In the genomic region with DNA sequence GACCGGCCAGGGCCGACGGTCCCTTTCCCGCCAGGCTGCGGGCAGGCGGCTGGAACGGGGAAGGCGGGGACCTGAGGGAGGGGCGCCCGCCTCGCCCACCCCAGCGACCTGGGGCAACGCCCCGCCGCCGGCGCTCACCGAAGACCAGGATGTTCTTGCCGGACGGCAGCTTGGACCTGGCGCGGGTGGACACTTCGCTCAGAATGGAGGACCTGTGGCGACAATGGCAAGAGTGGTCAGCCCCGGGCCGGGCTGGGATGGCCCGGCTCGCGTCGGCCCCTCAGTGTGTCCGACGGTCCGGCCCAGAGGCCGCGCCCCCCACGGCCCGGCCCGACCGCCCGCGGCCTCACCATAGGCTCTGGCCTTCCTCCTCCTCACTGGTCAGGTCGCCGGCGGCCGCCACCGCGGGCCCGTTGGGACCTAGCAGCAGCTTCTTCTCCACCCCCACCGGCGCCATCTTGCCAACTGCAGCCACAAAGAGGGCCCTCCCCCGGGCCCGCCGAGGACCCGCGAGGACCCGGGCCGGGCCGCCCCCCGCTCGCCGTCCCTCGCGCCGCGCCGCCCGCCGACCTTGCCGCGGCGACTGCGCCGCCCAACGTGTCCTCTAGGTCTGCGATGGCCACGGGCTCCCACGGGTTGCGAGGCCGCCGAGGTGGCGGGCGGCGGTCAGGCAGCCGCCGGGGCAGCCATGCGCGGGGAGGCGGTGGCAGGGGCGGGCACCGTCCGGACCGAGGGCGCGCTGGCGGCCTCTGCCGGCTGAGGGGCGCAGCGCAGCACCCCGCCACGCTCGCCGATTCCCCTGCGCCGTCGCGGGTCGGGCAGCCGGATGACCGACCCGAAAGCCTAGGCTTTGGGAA, we compare ENCODE assay signal across 1 cellular context.
TF ChIP-seq lines count a peak whose summit lies in the region.

A gene (minus strand): TSS at position 475 of the 857 bp plus-strand sequence. CDS start 18 bp downstream, at position 457.

TF ChIP-seq in HepG2, 621 proteins besides CTCF, POLR2A, EP300 and RAD21 (continued from another document and continues in another):
- TF ChIP-seq, protein P1, sequence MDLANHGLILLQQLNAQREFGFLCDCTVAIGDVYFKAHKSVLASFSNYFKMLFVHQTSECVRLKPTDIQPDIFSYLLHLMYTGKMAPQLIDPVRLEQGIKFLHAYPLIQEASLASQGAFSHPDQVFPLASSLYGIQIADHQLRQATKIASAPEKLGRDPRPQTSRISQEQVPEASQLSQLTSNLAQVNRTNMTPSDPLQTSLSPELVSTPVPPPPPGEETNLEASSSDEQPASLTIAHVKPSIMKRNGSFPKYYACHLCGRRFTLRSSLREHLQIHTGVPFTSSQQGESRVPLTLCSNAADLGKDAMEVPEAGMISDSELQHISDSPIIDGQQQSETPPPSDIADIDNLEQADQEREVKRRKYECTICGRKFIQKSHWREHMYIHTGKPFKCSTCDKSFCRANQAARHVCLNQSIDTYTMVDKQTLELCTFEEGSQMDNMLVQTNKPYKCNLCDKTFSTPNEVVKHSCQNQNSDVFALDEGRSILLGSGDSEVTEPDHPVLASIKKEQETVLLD (CRISPR knock-in tag; IDR thresholded peaks at IDR 0.05; ENCODE audit: low read depth) = peak; percentile 92
- TF ChIP-seq, protein P2, sequence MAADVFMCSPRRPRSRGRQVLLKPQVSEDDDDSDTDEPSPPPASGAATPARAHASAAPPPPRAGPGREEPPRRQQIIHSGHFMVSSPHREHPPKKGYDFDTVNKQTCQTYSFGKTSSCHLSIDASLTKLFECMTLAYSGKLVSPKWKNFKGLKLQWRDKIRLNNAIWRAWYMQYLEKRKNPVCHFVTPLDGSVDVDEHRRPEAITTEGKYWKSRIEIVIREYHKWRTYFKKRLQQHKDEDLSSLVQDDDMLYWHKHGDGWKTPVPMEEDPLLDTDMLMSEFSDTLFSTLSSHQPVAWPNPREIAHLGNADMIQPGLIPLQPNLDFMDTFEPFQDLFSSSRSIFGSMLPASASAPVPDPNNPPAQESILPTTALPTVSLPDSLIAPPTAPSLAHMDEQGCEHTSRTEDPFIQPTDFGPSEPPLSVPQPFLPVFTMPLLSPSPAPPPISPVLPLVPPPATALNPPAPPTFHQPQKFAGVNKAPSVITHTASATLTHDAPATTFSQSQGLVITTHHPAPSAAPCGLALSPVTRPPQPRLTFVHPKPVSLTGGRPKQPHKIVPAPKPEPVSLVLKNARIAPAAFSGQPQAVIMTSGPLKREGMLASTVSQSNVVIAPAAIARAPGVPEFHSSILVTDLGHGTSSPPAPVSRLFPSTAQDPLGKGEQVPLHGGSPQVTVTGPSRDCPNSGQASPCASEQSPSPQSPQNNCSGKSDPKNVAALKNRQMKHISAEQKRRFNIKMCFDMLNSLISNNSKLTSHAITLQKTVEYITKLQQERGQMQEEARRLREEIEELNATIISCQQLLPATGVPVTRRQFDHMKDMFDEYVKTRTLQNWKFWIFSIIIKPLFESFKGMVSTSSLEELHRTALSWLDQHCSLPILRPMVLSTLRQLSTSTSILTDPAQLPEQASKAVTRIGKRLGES (CRISPR knock-in tag; IDR thresholded peaks at IDR 0.05; ENCODE audit: borderline replicate concordance) = no peak
- TF ChIP-seq SALL1 (CRISPR knock-in tag; IDR thresholded peaks at IDR 0.05) (peak; percentile 56), ZNF709 (CRISPR knock-in tag; IDR thresholded peaks at IDR 0.05) (peak; percentile 79; the same call in 1 of the 2 replicates), ZNF33A (CRISPR knock-in tag; IDR thresholded peaks at IDR 0.05; ENCODE audit: borderline replicate concordance) (no peak), U2AF2 (IDR thresholded peaks at IDR 0.05; ENCODE audit: low read depth, low read length) (no peak), ZNF331 (CRISPR knock-in tag; IDR thresholded peaks at IDR 0.05) (peak; percentile 43; the same call in 1 of the 2 replicates), RBFOX2 (IDR thresholded peaks at IDR 0.05; ENCODE audit: low read depth, low read length) (peak; percentile 94), ZNF543 (CRISPR knock-in tag; IDR thresholded peaks at IDR 0.05) (no peak), ZNF558 (CRISPR knock-in tag; IDR thresholded peaks at IDR 0.05; ENCODE audit: borderline replicate concordance) (peak; percentile 56; the same call in 1 of the 2 replicates), SATB2 (CRISPR knock-in tag; IDR thresholded peaks at IDR 0.05) (no peak; the same call in 1 of the 2 replicates), NRL (CRISPR knock-in tag; IDR thresholded peaks at IDR 0.05; ENCODE audit: borderline replicate concordance) (no peak; the same call in 1 of the 2 replicates), PAWR (CRISPR knock-in tag; IDR thresholded peaks at IDR 0.05; ENCODE audit: borderline replicate concordance) (no peak), ZNF296 (CRISPR knock-in tag; conservative IDR thresholded peaks at IDR 0.05) (no peak), KDM5A (IDR thresholded peaks at IDR 0.05; ENCODE audit: borderline replicate concordance, low read length) (peak; percentile 95), ZNF34 (CRISPR knock-in tag; IDR thresholded peaks at IDR 0.05; ENCODE audit: borderline replicate concordance) (no peak), ZNF792 (CRISPR knock-in tag; IDR thresholded peaks at IDR 0.05) (0 out of 2 replicates have a peak, but pooled peaks have one; percentile 9), MLLT10 (CRISPR knock-in tag; IDR thresholded peaks at IDR 0.05) (no peak), SP2 (CRISPR knock-in tag; IDR thresholded peaks at IDR 0.05) (no peak; the same call in 1 of the 2 replicates), ZNF891 (CRISPR knock-in tag; IDR thresholded peaks at IDR 0.05) (0 out of 2 replicates have a peak, but pooled peaks have one; percentile 30), ZNF629 (CRISPR knock-in tag; conservative IDR thresholded peaks at IDR 0.05) (no peak), TBL1XR1 (IDR thresholded peaks at IDR 0.05; ENCODE audit: borderline replicate concordance, low read length, partially characterized antibody) (no peak), CBX5 (CRISPR knock-in tag; IDR thresholded peaks at IDR 0.05; ENCODE audit: borderline replicate concordance) (no peak), ZNF605 (CRISPR knock-in tag; IDR thresholded peaks at IDR 0.05) (peak; percentile 79), FOXA1 (IDR thresholded peaks at IDR 0.05) (no peak), FOXA1 (CRISPR knock-in tag; IDR thresholded peaks at IDR 0.05) (no peak), ZNF496 (CRISPR knock-in tag; IDR thresholded peaks at IDR 0.05; ENCODE audit: insufficient replicate concordance) (no peak), ZNF652 (CRISPR knock-in tag; IDR thresholded peaks at IDR 0.05; ENCODE audit: borderline replicate concordance, low read depth) (no peak), ATM (IDR thresholded peaks at IDR 0.05; ENCODE audit: borderline replicate concordance) (no peak), ZNF761 (CRISPR knock-in tag; conservative IDR thresholded peaks at IDR 0.05) (no peak), NFATC3 (CRISPR knock-in tag; IDR thresholded peaks at IDR 0.05) (no peak), ZNF317 (CRISPR knock-in tag; IDR thresholded peaks at IDR 0.05) (no peak)
- TF ChIP-seq, protein P3, sequence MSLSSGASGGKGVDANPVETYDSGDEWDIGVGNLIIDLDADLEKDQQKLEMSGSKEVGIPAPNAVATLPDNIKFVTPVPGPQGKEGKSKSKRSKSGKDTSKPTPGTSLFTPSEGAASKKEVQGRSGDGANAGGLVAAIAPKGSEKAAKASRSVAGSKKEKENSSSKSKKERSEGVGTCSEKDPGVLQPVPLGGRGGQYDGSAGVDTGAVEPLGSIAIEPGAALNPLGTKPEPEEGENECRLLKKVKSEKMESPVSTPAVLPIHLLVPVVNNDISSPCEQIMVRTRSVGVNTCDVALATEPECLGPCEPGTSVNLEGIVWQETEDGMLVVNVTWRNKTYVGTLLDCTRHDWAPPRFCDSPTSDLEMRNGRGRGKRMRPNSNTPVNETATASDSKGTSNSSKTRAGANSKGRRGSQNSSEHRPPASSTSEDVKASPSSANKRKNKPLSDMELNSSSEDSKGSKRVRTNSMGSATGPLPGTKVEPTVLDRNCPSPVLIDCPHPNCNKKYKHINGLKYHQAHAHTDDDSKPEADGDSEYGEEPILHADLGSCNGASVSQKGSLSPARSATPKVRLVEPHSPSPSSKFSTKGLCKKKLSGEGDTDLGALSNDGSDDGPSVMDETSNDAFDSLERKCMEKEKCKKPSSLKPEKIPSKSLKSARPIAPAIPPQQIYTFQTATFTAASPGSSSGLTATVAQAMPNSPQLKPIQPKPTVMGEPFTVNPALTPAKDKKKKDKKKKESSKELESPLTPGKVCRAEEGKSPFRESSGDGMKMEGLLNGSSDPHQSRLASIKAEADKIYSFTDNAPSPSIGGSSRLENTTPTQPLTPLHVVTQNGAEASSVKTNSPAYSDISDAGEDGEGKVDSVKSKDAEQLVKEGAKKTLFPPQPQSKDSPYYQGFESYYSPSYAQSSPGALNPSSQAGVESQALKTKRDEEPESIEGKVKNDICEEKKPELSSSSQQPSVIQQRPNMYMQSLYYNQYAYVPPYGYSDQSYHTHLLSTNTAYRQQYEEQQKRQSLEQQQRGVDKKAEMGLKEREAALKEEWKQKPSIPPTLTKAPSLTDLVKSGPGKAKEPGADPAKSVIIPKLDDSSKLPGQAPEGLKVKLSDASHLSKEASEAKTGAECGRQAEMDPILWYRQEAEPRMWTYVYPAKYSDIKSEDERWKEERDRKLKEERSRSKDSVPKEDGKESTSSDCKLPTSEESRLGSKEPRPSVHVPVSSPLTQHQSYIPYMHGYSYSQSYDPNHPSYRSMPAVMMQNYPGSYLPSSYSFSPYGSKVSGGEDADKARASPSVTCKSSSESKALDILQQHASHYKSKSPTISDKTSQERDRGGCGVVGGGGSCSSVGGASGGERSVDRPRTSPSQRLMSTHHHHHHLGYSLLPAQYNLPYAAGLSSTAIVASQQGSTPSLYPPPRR (CRISPR knock-in tag; IDR thresholded peaks at IDR 0.05; ENCODE audit: borderline replicate concordance) = no peak
- TF ChIP-seq, protein P4, sequence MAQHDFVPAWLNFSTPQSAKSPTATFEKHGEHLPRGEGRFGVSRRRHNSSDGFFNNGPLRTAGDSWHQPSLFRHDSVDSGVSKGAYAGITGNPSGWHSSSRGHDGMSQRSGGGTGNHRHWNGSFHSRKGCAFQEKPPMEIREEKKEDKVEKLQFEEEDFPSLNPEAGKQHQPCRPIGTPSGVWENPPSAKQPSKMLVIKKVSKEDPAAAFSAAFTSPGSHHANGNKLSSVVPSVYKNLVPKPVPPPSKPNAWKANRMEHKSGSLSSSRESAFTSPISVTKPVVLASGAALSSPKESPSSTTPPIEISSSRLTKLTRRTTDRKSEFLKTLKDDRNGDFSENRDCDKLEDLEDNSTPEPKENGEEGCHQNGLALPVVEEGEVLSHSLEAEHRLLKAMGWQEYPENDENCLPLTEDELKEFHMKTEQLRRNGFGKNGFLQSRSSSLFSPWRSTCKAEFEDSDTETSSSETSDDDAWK (CRISPR knock-in tag; IDR thresholded peaks at IDR 0.05) = no peak
- TF ChIP-seq, protein P5, sequence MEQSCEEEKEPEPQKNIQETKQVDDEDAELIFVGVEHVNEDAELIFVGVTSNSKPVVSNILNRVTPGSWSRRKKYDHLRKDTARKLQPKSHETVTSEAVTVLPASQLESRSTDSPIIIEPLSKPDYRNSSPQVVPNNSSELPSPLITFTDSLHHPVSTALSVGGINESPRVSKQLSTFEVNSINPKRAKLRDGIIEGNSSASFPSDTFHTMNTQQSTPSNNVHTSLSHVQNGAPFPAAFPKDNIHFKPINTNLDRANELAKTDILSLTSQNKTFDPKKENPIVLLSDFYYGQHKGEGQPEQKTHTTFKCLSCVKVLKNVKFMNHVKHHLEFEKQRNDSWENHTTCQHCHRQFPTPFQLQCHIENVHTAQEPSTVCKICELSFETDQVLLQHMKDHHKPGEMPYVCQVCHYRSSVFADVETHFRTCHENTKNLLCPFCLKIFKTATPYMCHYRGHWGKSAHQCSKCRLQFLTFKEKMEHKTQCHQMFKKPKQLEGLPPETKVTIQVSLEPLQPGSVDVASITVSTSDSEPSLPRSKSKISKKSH (CRISPR knock-in tag; IDR thresholded peaks at IDR 0.05; ENCODE audit: borderline replicate concordance) = no peak
- TF ChIP-seq, protein P6, sequence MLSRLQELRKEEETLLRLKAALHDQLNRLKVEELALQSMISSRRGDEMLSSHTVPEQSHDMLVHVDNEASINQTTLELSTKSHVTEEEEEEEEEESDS (CRISPR knock-in tag; IDR thresholded peaks at IDR 0.05; ENCODE audit: borderline replicate concordance) = no peak
- TF ChIP-seq, protein P7, sequence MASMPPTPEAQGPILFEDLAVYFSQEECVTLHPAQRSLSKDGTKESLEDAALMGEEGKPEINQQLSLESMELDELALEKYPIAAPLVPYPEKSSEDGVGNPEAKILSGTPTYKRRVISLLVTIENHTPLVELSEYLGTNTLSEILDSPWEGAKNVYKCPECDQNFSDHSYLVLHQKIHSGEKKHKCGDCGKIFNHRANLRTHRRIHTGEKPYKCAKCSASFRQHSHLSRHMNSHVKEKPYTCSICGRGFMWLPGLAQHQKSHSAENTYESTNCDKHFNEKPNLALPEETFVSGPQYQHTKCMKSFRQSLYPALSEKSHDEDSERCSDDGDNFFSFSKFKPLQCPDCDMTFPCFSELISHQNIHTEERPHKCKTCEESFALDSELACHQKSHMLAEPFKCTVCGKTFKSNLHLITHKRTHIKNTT (CRISPR knock-in tag; IDR thresholded peaks at IDR 0.05) = no peak
- TF ChIP-seq, protein P8, sequence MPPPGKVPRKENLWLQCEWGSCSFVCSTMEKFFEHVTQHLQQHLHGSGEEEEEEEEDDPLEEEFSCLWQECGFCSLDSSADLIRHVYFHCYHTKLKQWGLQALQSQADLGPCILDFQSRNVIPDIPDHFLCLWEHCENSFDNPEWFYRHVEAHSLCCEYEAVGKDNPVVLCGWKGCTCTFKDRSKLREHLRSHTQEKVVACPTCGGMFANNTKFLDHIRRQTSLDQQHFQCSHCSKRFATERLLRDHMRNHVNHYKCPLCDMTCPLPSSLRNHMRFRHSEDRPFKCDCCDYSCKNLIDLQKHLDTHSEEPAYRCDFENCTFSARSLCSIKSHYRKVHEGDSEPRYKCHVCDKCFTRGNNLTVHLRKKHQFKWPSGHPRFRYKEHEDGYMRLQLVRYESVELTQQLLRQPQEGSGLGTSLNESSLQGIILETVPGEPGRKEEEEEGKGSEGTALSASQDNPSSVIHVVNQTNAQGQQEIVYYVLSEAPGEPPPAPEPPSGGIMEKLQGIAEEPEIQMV (CRISPR knock-in tag; IDR thresholded peaks at IDR 0.05; ENCODE audit: low read depth) = no peak
- TF ChIP-seq, protein P9, sequence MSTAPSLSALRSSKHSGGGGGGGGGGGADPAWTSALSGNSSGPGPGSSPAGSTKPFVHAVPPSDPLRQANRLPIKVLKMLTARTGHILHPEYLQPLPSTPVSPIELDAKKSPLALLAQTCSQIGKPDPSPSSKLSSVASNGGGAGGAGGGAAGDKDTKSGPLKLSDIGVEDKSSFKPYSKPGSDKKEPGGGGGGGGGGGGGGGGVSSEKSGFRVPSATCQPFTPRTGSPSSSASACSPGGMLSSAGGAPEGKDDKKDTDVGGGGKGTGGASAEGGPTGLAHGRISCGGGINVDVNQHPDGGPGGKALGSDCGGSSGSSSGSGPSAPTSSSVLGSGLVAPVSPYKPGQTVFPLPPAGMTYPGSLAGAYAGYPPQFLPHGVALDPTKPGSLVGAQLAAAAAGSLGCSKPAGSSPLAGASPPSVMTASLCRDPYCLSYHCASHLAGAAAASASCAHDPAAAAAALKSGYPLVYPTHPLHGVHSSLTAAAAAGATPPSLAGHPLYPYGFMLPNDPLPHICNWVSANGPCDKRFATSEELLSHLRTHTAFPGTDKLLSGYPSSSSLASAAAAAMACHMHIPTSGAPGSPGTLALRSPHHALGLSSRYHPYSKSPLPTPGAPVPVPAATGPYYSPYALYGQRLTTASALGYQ (CRISPR knock-in tag; IDR thresholded peaks at IDR 0.05) = no peak
- TF ChIP-seq, protein P10, sequence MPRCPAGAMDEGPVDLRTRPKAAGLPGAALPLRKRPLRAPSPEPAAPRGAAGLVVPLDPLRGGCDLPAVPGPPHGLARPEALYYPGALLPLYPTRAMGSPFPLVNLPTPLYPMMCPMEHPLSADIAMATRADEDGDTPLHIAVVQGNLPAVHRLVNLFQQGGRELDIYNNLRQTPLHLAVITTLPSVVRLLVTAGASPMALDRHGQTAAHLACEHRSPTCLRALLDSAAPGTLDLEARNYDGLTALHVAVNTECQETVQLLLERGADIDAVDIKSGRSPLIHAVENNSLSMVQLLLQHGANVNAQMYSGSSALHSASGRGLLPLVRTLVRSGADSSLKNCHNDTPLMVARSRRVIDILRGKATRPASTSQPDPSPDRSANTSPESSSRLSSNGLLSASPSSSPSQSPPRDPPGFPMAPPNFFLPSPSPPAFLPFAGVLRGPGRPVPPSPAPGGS (CRISPR knock-in tag; IDR thresholded peaks at IDR 0.05) = peak; percentile 29
